In the genomic region with DNA sequence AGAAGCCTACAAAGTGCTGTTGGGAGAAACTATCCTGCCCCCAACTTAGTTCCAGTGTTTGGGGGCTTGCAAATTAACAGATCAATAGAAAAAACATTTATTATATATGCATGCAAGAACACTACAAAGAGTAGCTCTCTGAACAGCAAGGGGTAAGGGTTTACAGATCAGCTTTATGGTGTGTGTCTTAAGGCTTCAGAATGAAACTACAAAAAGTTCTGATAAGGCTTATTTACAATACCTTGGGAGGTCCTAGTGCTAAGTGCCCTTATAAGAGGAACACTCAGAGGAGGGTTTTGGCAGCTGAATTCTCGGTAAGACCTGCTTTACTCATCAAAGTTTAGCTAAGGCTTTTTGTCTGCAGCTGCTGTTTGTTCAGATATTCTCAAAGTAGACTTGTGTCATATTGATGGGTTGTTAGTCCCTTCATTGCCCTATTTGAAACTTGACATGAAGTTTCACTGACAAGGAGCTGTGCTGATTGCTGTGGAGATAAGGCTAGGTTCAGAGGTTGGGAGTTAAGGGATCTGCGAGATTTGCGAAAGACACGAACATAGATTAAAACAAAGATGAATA, we compare ENCODE assay signal across 1 cellular context.
TF ChIP-seq lines count a peak whose summit lies in the region.

No MANE protein-coding gene starts in this region.

TF ChIP-seq in SK-N-SH, 30 proteins besides CTCF, POLR2A, EP300 and RAD21 (continued from another document):
- TF ChIP-seq, protein P1, sequence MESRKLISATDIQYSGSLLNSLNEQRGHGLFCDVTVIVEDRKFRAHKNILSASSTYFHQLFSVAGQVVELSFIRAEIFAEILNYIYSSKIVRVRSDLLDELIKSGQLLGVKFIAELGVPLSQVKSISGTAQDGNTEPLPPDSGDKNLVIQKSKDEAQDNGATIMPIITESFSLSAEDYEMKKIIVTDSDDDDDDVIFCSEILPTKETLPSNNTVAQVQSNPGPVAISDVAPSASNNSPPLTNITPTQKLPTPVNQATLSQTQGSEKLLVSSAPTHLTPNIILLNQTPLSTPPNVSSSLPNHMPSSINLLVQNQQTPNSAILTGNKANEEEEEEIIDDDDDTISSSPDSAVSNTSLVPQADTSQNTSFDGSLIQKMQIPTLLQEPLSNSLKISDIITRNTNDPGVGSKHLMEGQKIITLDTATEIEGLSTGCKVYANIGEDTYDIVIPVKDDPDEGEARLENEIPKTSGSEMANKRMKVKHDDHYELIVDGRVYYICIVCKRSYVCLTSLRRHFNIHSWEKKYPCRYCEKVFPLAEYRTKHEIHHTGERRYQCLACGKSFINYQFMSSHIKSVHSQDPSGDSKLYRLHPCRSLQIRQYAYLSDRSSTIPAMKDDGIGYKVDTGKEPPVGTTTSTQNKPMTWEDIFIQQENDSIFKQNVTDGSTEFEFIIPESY (IDR thresholded peaks at IDR 0.05; ENCODE audit: borderline replicate concordance, low read depth) = no peak
- TF ChIP-seq MEF2A (IDR thresholded peaks at IDR 0.05; ENCODE audit: borderline replicate concordance, low read depth) (no peak), JUND (IDR thresholded peaks at IDR 0.05) (no peak), FOXM1 (IDR thresholded peaks at IDR 0.05; ENCODE audit: low read depth) (no peak), SMC3 (IDR thresholded peaks at IDR 0.05; ENCODE audit: low read depth, low read length) (no peak), FOSL2 (IDR thresholded peaks at IDR 0.05; ENCODE audit: borderline replicate concordance, low read depth) (no peak), YY1 (IDR thresholded peaks at IDR 0.05; ENCODE audit: low read depth) (no peak), GATA2 (CRISPR knock-in tag; IDR thresholded peaks at IDR 0.05) (no peak), RFX5 (IDR thresholded peaks at IDR 0.05; ENCODE audit: low read length) (no peak), TEAD4 (IDR thresholded peaks at IDR 0.05; ENCODE audit: borderline replicate concordance, insufficient read depth) (no peak)
- TF ChIP-seq, protein P2, sequence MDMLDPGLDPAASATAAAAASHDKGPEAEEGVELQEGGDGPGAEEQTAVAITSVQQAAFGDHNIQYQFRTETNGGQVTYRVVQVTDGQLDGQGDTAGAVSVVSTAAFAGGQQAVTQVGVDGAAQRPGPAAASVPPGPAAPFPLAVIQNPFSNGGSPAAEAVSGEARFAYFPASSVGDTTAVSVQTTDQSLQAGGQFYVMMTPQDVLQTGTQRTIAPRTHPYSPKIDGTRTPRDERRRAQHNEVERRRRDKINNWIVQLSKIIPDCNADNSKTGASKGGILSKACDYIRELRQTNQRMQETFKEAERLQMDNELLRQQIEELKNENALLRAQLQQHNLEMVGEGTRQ (IDR thresholded peaks at IDR 0.05; ENCODE audit: borderline replicate concordance, low read depth, low read length) = no peak
